Comparison of ENCODE assay signal across 22 cellular contexts in the genomic region with DNA sequence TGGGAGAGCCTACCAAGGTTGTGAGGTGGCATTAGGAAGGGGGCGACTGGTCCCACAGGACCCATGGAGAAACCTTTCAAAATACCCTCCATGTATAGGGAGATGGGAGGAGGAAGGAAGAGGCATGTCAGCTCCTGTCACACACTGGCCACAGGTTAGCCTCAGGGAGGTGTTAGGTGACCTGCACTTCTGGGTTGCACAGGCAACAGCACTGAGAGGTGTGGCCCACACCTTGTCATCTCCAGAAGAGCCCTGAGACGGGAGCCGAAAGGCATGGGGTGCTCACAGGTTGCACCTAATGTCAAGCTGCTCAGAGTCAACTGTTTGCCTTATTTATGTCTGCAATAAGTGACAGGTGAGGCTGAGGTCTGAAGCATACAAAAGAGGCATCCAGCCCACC. TPM values are rescaled to one million over a fixed set of nuclear protein-coding genes. Genes with fewer than 3 reads are reported as not detected.
DNase-seq lines count a peak whose midpoint lies in the region; ATAC-seq, FAIRE-seq and TF ChIP-seq lines count a peak whose summit lies in the region.
"Had no signal": no experiment of that assay in that cellular context is flagged by ENCODE, and none has a peak within 500 bp of the region (broad histone marks: within the 10 kb centered on the region; RNA-seq: fewer than 3 reads in every experiment).

No MANE protein-coding gene starts in this region.

- H4K20me1 ChIP-seq in DOHH2 (ENCODE audit: control insufficient read depth, insufficient read depth, low read depth, low read length): no peaks in the 10 kb centered on the region
- no peaks in the 10 kb centered on the region for H4K20me1 ChIP-seq in SU-DHL-6 (ENCODE audit: low read depth, low read length)
- H4K20me1 ChIP-seq in HepG2 (ENCODE audit: insufficient read depth, low read length): no peaks in the 10 kb centered on the region

- no peak for TF ChIP-seq CTCF in DOHH2 (IDR thresholded peaks at IDR 0.05; ENCODE audit: low read depth, low read length, poor library complexity, severe bottlenecking)
- TF ChIP-seq CTCF in SU-DHL-6 (IDR thresholded peaks at IDR 0.05; ENCODE audit: insufficient read depth, low read length, poor library complexity, severe bottlenecking): no peak
- TF ChIP-seq CTCF in HepG2 (CRISPR knock-in tag; IDR thresholded peaks at IDR 0.05): no peak
- TF ChIP-seq CTCF in tibial artery (IDR thresholded peaks at IDR 0.05): no peak

- BruUV-seq in HepG2 (replicated peaks; lab: Mats Ljungman, UMichigan): no TSS peak

- peak overlapping the region; percentile 84 for H3K4me2 ChIP-seq in DOHH2 (ENCODE audit: low read length)
- H3K4me2 ChIP-seq in SU-DHL-6 (ENCODE audit: low read depth, low read length, poor library complexity, severe bottlenecking): peak overlapping the region; percentile 42
- no peak overlapping the region for H3K4me2 ChIP-seq in HepG2 (ENCODE audit: low read depth, low read length)
- H3K4me2 ChIP-seq: SK-N-SH had no signal

- CTCF ChIA-PET in HepG2 (lab: Yijun Ruan, JAX; ENCODE audit: low intra/inter-chr PET ratio, low total read pairs): no interaction called here

- no peaks in the 10 kb centered on the region for H3K79me2 ChIP-seq in DOHH2 (ENCODE audit: control insufficient read depth, low read length)
- H3K79me2 ChIP-seq in SU-DHL-6 (ENCODE audit: insufficient read depth, low read length): no peaks in the 10 kb centered on the region
- H3K79me2 ChIP-seq in HepG2 (ENCODE audit: insufficient read depth, low read length): no peaks in the 10 kb centered on the region

- no peaks in the 10 kb centered on the region for H3K36me3 Mint-ChIP-seq in stimulated activated naive B cell treated with anti-CD40 and anti-IgM and Interleukin-4, amounts not matched to agents 10 μg/mL and 1 μg/mL and 100 μg/mL, for 72 hours

- no peak for TF ChIP-seq POLR2A in HepG2 (IDR thresholded peaks at IDR 0.05; ENCODE audit: insufficient read depth in 1 of 2, low read depth in 2 of 2, low read length in 2 of 2)

- no peak overlapping the region for H3K4me3 Mint-ChIP-seq in stimulated activated naive B cell treated with anti-CD40 and anti-IgM and Interleukin-4, amounts not matched to agents 10 μg/mL and 1 μg/mL and 100 μg/mL, for 72 hours
- H3K4me3 Mint-ChIP-seq: CD8-positive, alpha-beta memory T cell had no signal

- H3K9ac ChIP-seq in SU-DHL-6 (ENCODE audit: low read length) (peak overlapping the region; percentile 23; the same call in 1 of the 2 replicates), HepG2 (ENCODE audit: insufficient read depth, low read depth, low read length) (no peak overlapping the region)
- H3K9ac ChIP-seq: SK-N-SH had no signal

- peak; percentile 39; the same call in 2 of the 3 replicates for ATAC-seq in HepG2
- ATAC-seq in stimulated activated naive B cell treated with anti-CD40 and anti-IgM and Interleukin-4, amounts not matched to agents 10 μg/mL and 1 μg/mL and 100 μg/mL, for 72 hours (replicated peaks): no peak

- peaks cover 15 to 36% of the 10 kb centered on the region in 2 donors for H3K4me1 Mint-ChIP-seq in stimulated activated naive B cell treated with anti-CD40 and anti-IgM and Interleukin-4, amounts not matched to agents 10 μg/mL and 1 μg/mL and 100 μg/mL, for 72 hours
- H3K4me1 Mint-ChIP-seq: CD8-positive, alpha-beta memory T cell had no signal

- no peaks in the 10 kb centered on the region for H3K36me3 ChIP-seq in DOHH2 (ENCODE audit: control insufficient read depth, low read length)
- H3K36me3 ChIP-seq in SU-DHL-6 (ENCODE audit: low read length): no peaks in the 10 kb centered on the region
- H3K36me3 ChIP-seq in HepG2 (replicated peaks in 1 of 2; ENCODE audit: control insufficient read depth in 1 of 2, insufficient read depth in 2 of 2, low read length in 2 of 2): no peaks in the 10 kb centered on the region
- no peaks in the 10 kb centered on the region for H3K36me3 ChIP-seq in tibial artery
- H3K36me3 ChIP-seq: BE2C had no signal

- no peak overlapping the region for H3K4me3 ChIP-seq in DOHH2 (ENCODE audit: low read length)
- H3K4me3 ChIP-seq in SU-DHL-6 (ENCODE audit: insufficient read depth, low read length, poor library complexity, severe bottlenecking): no peak overlapping the region
- H3K4me3 ChIP-seq in HepG2 (replicated peaks in 1 of 3; ENCODE audit: insufficient read depth in 1 of 3, low read depth in 2 of 3, low read length in 3 of 3): no peak overlapping the region
- no peak overlapping the region for H3K4me3 ChIP-seq in tibial artery

- H3K27ac ChIP-seq in DOHH2 (ENCODE audit: low read depth, low read length): no peak overlapping the region
- H3K27ac ChIP-seq in SU-DHL-6 (ENCODE audit: low read depth, low read length): peak overlapping the region; percentile 43
- no peak overlapping the region for H3K27ac ChIP-seq in HepG2 (ENCODE audit: extremely low read length, insufficient read depth, low read length)
- H3K27ac ChIP-seq in tibial artery: no peak overlapping the region

- H3K27ac Mint-ChIP-seq in stimulated activated naive B cell treated with anti-CD40 and anti-IgM and Interleukin-4, amounts not matched to agents 10 μg/mL and 1 μg/mL and 100 μg/mL, for 72 hours: peak overlapping the region; percentile 2
- H3K27ac Mint-ChIP-seq: CD8-positive, alpha-beta memory T cell had no signal

- H3K27me3 ChIP-seq in DOHH2 (ENCODE audit: control insufficient read depth, low read length) (no peaks in the 10 kb centered on the region), SU-DHL-6 (ENCODE audit: low read length) (no peaks in the 10 kb centered on the region), HepG2 (ENCODE audit: control insufficient read depth in 1 of 2, insufficient read depth in 2 of 2, low read length in 2 of 2) (no peaks in the 10 kb centered on the region), tibial artery (peaks cover 0 to 5% of the 10 kb centered on the region in 2 donors)
- H3K27me3 ChIP-seq: BE2C had no signal

- POLR2A ChIA-PET in HepG2 (lab: Yijun Ruan, JAX): no interaction called here

- TF ChIP-seq EP300 in HepG2 (IDR thresholded peaks at IDR 0.05; ENCODE audit: low read depth in 2 of 2, low read length in 2 of 2): no peak
- no peak for TF ChIP-seq EP300 in HepG2 (CRISPR knock-in tag; IDR thresholded peaks at IDR 0.05; ENCODE audit: borderline replicate concordance)

- 0% methylated on average over 1 of the region's 3 CpGs for WGBS in HepG2 (ENCODE audit: low lambda C conversion rate)

- H3F3A ChIP-seq in DOHH2 (ENCODE audit: control insufficient read depth, insufficient read depth): peaks cover 4% of the 10 kb centered on the region; the same call in 1 of the 2 replicates
- H3F3A ChIP-seq in SU-DHL-6 (ENCODE audit: insufficient read depth): peaks cover 9% of the 10 kb centered on the region; the same call in 1 of the 2 replicates

- H2AFZ ChIP-seq in SU-DHL-6 (ENCODE audit: low read depth, low read length, severe bottlenecking): peak overlapping the region; percentile 7
- no peak overlapping the region for H2AFZ ChIP-seq in HepG2 (ENCODE audit: low read length)

- no peaks in the 10 kb centered on the region for H3K9me3 Mint-ChIP-seq in stimulated activated naive B cell treated with anti-CD40 and anti-IgM and Interleukin-4, amounts not matched to agents 10 μg/mL and 1 μg/mL and 100 μg/mL, for 72 hours
- H3K9me3 Mint-ChIP-seq: CD8-positive, alpha-beta memory T cell had no signal

- in situ Hi-C loops in HepG2 (cut with HindIII; ENCODE audit: extremely low pct_ligation_motif_present, low pct_unique_long_range_greater_than_20kb): no loop called here

- intact Hi-C loops in HepG2 (cut with micrococcal nuclease; ENCODE audit: unreplicated experiment): no loop called here
- intact Hi-C loops in tibial artery (cut with DNase I; ENCODE audit: low total_unique reads): no loop called here

- FAIRE-seq in HepG2 (lab: Jason Lieb, UNC): no peak
- no peak for FAIRE-seq in GM19239 (lab: Jason Lieb, UNC)
- FAIRE-seq: D721Med, G401.6, RCC 7860 had no signal

- H3K4me1 ChIP-seq in DOHH2 (ENCODE audit: control insufficient read depth, low read length) (peaks cover 53% of the 10 kb centered on the region), HepG2 (ENCODE audit: insufficient read depth, low read length) (0 out of 2 replicates have a peak, but pooled peaks cover 12% of the 10 kb centered on the region), tibial artery (no peaks in the 10 kb centered on the region)
- H3K4me1 ChIP-seq: BE2C had no signal

- H3K9me3 ChIP-seq in DOHH2 (ENCODE audit: control insufficient read depth, insufficient read depth, low read length): peaks cover 4% of the 10 kb centered on the region; the same call in 1 of the 2 replicates
- H3K9me3 ChIP-seq in SU-DHL-6 (ENCODE audit: insufficient read depth, low read length): no peaks in the 10 kb centered on the region
- no peaks in the 10 kb centered on the region for H3K9me3 ChIP-seq in HepG2 (ENCODE audit: low read length)
- no peaks in the 10 kb centered on the region for H3K9me3 ChIP-seq in tibial artery
- H3K9me3 ChIP-seq: BE2C, SK-N-SH had no signal

- DNase-seq in HepG2 (ENCODE audit: low spot score): no peak
- DNase-seq in stimulated activated naive B cell treated with anti-CD40 and anti-IgM and Interleukin-4, amounts not matched to agents 10 μg/mL and 1 μg/mL and 100 μg/mL, for 72 hours: no peak
- no peak for DNase-seq in GM19239 (ENCODE audit: insufficient read length, low spot score)
- no peak for DNase-seq in stimulated activated CD4-positive, alpha-beta T cell treated with anti-CD3 and anti-CD28 coated beads, Interleukin-2, amount 100 ng/mL, for 24 hours
- DNase-seq in tibial artery: no peak
- DNase-seq: BE2C; CD8-positive, alpha-beta memory T cell; DMS79 treated with DMSO at 0.1 percent for 48 hours; HCEC 1CT; KG1; NCI-H1417 treated with DMSO at 0.1 percent for 48 hours; NCI-H2029 treated with DMSO at 0.1 percent for 48 hours; NCI-H2171 treated with DMSO at 0.1 percent for 48 hours; NCI-H446 treated with DMSO at 0.1 percent for 48 hours; Right ventricle myocardium superior; SK-N-SH; T-helper 1 cell had no signal

- TF ChIP-seq RAD21 in HepG2 (CRISPR knock-in tag; IDR thresholded peaks at IDR 0.05): no peak

- H3K9me2 ChIP-seq in DOHH2 (replicated peaks; ENCODE audit: control insufficient read depth, low read length): no peaks in the 10 kb centered on the region
- H3K9me2 ChIP-seq in SU-DHL-6 (replicated peaks; ENCODE audit: insufficient read depth, low read length): no peaks in the 10 kb centered on the region
- H3K9me2 ChIP-seq: SK-N-SH had no signal

- H3K27me3 Mint-ChIP-seq in stimulated activated naive B cell treated with anti-CD40 and anti-IgM and Interleukin-4, amounts not matched to agents 10 μg/mL and 1 μg/mL and 100 μg/mL, for 72 hours: no peaks in the 10 kb centered on the region

RNA-seq across cellular contexts. Expression of a gene that starts 14.6 kb away (rescaled TPM):
- 22.9 and 26.2 TPM in 2 replicates for total RNA-seq in HepG2 (2016; rRNA removed; fragmentation: Illumina TruSeq; extraction: Trizol)
- 6.3 and 6.6 TPM in 2 replicates for total RNA-seq in HepG2 (2016; cell fraction: cytosol; rRNA removed; fragmentation: Illumina TruSeq; extraction: Trizol; ENCODE audit: low read depth)
- 22.4 and 23.0 TPM in 2 replicates for total RNA-seq in HepG2 (2016; cell fraction: insoluble cytoplasmic fraction; rRNA removed; fragmentation: Illumina TruSeq; extraction: Trizol)
- total RNA-seq in HepG2 (2016; cell fraction: membrane; rRNA removed; fragmentation: Illumina TruSeq; extraction: Trizol): 19.5 and 20.2 TPM in 2 replicates
- total RNA-seq in HepG2 (2016; cell fraction: nucleus; rRNA removed; fragmentation: Illumina TruSeq; extraction: Trizol): 24.0 and 25.4 TPM in 2 replicates
- 10.0 and 10.5 TPM in 2 replicates for polyA plus RNA-seq in HepG2 (2011; rRNA removed)
- polyA plus RNA-seq in HepG2 (2011; cell fraction: cytosol; rRNA removed): 7.8 and 8.5 TPM in 2 replicates
- 9.9 and 11.7 TPM in 2 replicates for polyA plus RNA-seq in HepG2 (2011; cell fraction: nucleus; rRNA removed)
- 11.7 and 11.8 TPM in 2 replicates for polyA plus RNA-seq in HepG2 (2012)
- polyA plus RNA-seq in HepG2 (2016; cell fraction: cytosol; fragmentation: Illumina TruSeq; extraction: Trizol; ENCODE audit: low read depth): 6.4 and 6.6 TPM in 2 replicates
- polyA plus RNA-seq in HepG2 (2016; cell fraction: insoluble cytoplasmic fraction; fragmentation: Illumina TruSeq; extraction: Trizol; ENCODE audit: low read depth): 21.5 and 23.7 TPM in 2 replicates
- polyA plus RNA-seq in HepG2 (2016; cell fraction: membrane; fragmentation: Illumina TruSeq; extraction: Trizol; ENCODE audit: low read depth): 14.7 and 15.3 TPM in 2 replicates
- 17.9 and 18.1 TPM in 2 replicates for polyA plus RNA-seq in HepG2 (2016; cell fraction: nucleus; fragmentation: Illumina TruSeq; extraction: Trizol; ENCODE audit: insufficient read depth, low read depth)
- 7.3 and 18.7 TPM in 2 replicates for polyA minus RNA-seq in HepG2 (2011; rRNA and poly(A)+ RNA removed; ENCODE audit: low replicate concordance)
- 10.2 and 11.8 TPM in 2 replicates for polyA minus RNA-seq in HepG2 (2011; cell fraction: cytosol; rRNA and poly(A)+ RNA removed)
- polyA minus RNA-seq in HepG2 (2011; cell fraction: nucleus; rRNA and poly(A)+ RNA removed): 45.0 and 45.6 TPM in 2 replicates
